ENCODE assay signal across 12 cellular contexts in genomic region chr16:81599034-81599744, GRCh38.
DNase-seq lines count a peak whose midpoint lies in the region; ATAC-seq and TF ChIP-seq lines count a peak whose summit lies in the region.
"Had no signal": no experiment of that assay in that cellular context is flagged by ENCODE, and none has a peak within 500 bp of the region (broad histone marks: within the 10 kb centered on the region; RNA-seq: fewer than 3 reads in every experiment).

No MANE protein-coding gene starts in this region.

- DNase-seq in NCI-H2171 treated with DMSO at 0.1 percent for 48 hours (lab: John Stamatoyannopoulos, UW): peak; percentile 21
- DNase-seq in NCI-H2171 (lab: John Stamatoyannopoulos, UW): no peak
- DNase-seq in NCI-H69 (lab: John Stamatoyannopoulos, UW): peak; percentile 91
- no peak for DNase-seq in foreskin keratinocyte
- DNase-seq in stimulated activated naive B cell treated with anti-CD40 and anti-IgM and Interleukin-4, amounts not matched to agents 10 μg/mL and 1 μg/mL and 100 μg/mL, for 72 hours: no peak
- DNase-seq in activated CD4-positive, alpha-beta T cell treated with anti-CD3 and anti-CD28 coated beads, Interleukin-2, amount 50 U/mL, for 1 hour: no peak
- no peak for DNase-seq in sciatic nerve (ENCODE audit: low spot score)
- DNase-seq in endothelial cell (ENCODE audit: low spot score): no peak
- DNase-seq: ACHN; activated CD4-positive, alpha-beta T cell treated with anti-CD3 and anti-CD28 coated beads, Interleukin-2, amount 10 ng/mL, durations not matched to agents 7 days and 5 days had no signal

- no peaks in the 10 kb centered on the region for H3K27me3 Mint-ChIP-seq in stimulated activated naive B cell treated with anti-CD40 and anti-IgM and Interleukin-4, amounts not matched to agents 10 μg/mL and 1 μg/mL and 100 μg/mL, for 72 hours
- H3K27me3 Mint-ChIP-seq in endothelial cell (ENCODE audit: unreplicated experiment): peaks cover 13% of the 10 kb centered on the region
- H3K27me3 Mint-ChIP-seq: activated CD4-positive, alpha-beta T cell treated with anti-CD3 and anti-CD28 coated beads, Interleukin-2, amount 10 ng/mL, durations not matched to agents 7 days and 5 days had no signal

- no peaks in the 10 kb centered on the region for H3K27me3 ChIP-seq in foreskin keratinocyte

- ATAC-seq in foreskin keratinocyte: no peak
- no peak for ATAC-seq in stimulated activated naive B cell treated with anti-CD40 and anti-IgM and Interleukin-4, amounts not matched to agents 10 μg/mL and 1 μg/mL and 100 μg/mL, for 72 hours (replicated peaks)
- ATAC-seq in sciatic nerve: no peak

- intact Hi-C loops in sciatic nerve (cut with DNase I): no loop called here

- peaks cover 20 to 27% of the 10 kb centered on the region in 2 donors for H3K4me1 Mint-ChIP-seq in stimulated activated naive B cell treated with anti-CD40 and anti-IgM and Interleukin-4, amounts not matched to agents 10 μg/mL and 1 μg/mL and 100 μg/mL, for 72 hours
- peaks cover 5% of the 10 kb centered on the region for H3K4me1 Mint-ChIP-seq in endothelial cell (ENCODE audit: unreplicated experiment)

- TF ChIP-seq CTCF in foreskin keratinocyte (conservative IDR thresholded peaks at IDR 0.05) (no peak), endothelial cell (IDR thresholded peaks at IDR 0.05; ENCODE audit: unreplicated experiment) (no peak)

- peaks cover 7 to 8% of the 10 kb centered on the region in 2 donors for H3K36me3 Mint-ChIP-seq in stimulated activated naive B cell treated with anti-CD40 and anti-IgM and Interleukin-4, amounts not matched to agents 10 μg/mL and 1 μg/mL and 100 μg/mL, for 72 hours
- H3K36me3 Mint-ChIP-seq in endothelial cell (ENCODE audit: low read depth, unreplicated experiment): peaks cover 7% of the 10 kb centered on the region

- peak overlapping the region; percentile 93 for H3K27ac ChIP-seq in foreskin keratinocyte
- H3K27ac ChIP-seq: KMS-11 had no signal

- peak overlapping the region; percentile 66 for H3K27ac Mint-ChIP-seq in stimulated activated naive B cell treated with anti-CD40 and anti-IgM and Interleukin-4, amounts not matched to agents 10 μg/mL and 1 μg/mL and 100 μg/mL, for 72 hours
- H3K27ac Mint-ChIP-seq in endothelial cell (ENCODE audit: unreplicated experiment): no peak overlapping the region
- H3K27ac Mint-ChIP-seq: activated CD4-positive, alpha-beta T cell treated with anti-CD3 and anti-CD28 coated beads, Interleukin-2, amount 10 ng/mL, durations not matched to agents 7 days and 5 days; activated T-helper 2 cell treated with anti-CD3 and anti-CD28 coated beads, Interferon-gamma antibody, Interleukin-2, Interleukin-4, amounts not matched to agents 10 μg/mL and 5 μg/mL and 100 μg/mL, durations not matched to agents 14 hours and 24 hours and 36 hours had no signal

- H3K4me3 Mint-ChIP-seq in stimulated activated naive B cell treated with anti-CD40 and anti-IgM and Interleukin-4, amounts not matched to agents 10 μg/mL and 1 μg/mL and 100 μg/mL, for 72 hours: no peak overlapping the region
- no peak overlapping the region for H3K4me3 Mint-ChIP-seq in endothelial cell (ENCODE audit: unreplicated experiment)
- H3K4me3 Mint-ChIP-seq: activated CD4-positive, alpha-beta T cell treated with anti-CD3 and anti-CD28 coated beads, Interleukin-2, amount 10 ng/mL, durations not matched to agents 7 days and 5 days had no signal

- H3K4me1 ChIP-seq in foreskin keratinocyte: peaks cover 27% of the 10 kb centered on the region

- no peaks in the 10 kb centered on the region for H3K9me3 Mint-ChIP-seq in stimulated activated naive B cell treated with anti-CD40 and anti-IgM and Interleukin-4, amounts not matched to agents 10 μg/mL and 1 μg/mL and 100 μg/mL, for 72 hours
- H3K9me3 Mint-ChIP-seq in endothelial cell (ENCODE audit: unreplicated experiment): no peaks in the 10 kb centered on the region
- H3K9me3 Mint-ChIP-seq: activated CD4-positive, alpha-beta T cell treated with anti-CD3 and anti-CD28 coated beads, Interleukin-2, amount 10 ng/mL, durations not matched to agents 7 days and 5 days; activated T-helper 2 cell treated with anti-CD3 and anti-CD28 coated beads, Interferon-gamma antibody, Interleukin-2, Interleukin-4, amounts not matched to agents 10 μg/mL and 5 μg/mL and 100 μg/mL, durations not matched to agents 14 hours and 24 hours and 36 hours had no signal

Comparison
In these comparisons a context has a peak if more than half of its experiments do, and no peak if none do; other contexts are left out.
1. DNase-seq: peak in NCI-H2171 treated with DMSO at 0.1 percent for 48 hours (single experiment) and NCI-H69 (single experiment); none in NCI-H2171 (single experiment), foreskin keratinocyte (0 of 2), stimulated activated naive B cell treated with anti-CD40 and anti-IgM and Interleukin-4, amounts not matched to agents 10 μg/mL and 1 μg/mL and 100 μg/mL, for 72 hours (single experiment), activated CD4-positive, alpha-beta T cell treated with anti-CD3 and anti-CD28 coated beads, Interleukin-2, amount 50 U/mL, for 1 hour (single experiment), sciatic nerve (single experiment) and endothelial cell (single experiment).